9 cellular contexts compared by ENCODE assay signal in the genomic region with DNA sequence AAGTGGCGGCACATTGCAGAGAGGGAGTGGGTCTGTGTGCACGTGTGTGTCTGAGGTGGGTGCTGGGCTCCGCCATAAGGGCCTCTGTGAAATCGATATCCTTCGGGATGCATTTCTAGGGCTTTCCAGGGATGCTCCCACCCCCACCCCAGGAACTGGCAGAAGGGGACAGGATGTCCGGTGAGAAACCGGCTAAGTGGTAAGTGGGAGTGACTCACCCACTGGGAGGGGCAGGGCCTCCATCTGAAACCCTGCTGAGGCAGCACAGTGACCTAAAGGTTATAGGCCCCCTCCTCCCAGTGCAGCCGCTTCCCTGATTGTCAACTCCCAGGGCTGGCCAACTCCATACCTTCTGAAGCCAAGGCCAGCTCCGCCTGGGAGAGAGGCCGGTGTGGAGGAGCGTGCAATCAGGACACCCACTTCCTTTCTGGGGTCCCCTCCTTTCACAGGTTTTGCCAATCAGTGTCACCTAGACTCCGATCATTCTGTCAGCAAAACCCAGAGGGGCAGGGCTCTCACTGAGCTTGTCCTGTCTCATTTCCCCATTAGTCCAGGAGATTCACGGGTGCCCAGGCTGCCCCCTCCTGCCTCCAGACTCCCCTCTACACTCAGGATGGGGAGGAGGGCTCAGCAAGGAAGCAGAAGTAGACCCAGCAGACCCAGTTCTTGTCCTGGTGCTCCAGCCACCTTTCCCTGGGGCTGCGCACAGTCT. TPM values are rescaled to one million over a fixed set of nuclear protein-coding genes. Genes with fewer than 3 reads are reported as not detected.
DNase-seq lines count a peak whose midpoint lies in the region; ATAC-seq and TF ChIP-seq lines count a peak whose summit lies in the region.
"Had no signal": no experiment of that assay in that cellular context is flagged by ENCODE, and none has a peak within 500 bp of the region (broad histone marks: within the 10 kb centered on the region; RNA-seq: fewer than 3 reads in every experiment).

No MANE protein-coding gene starts in this region.

- H3K9me3 ChIP-seq in SJCRH30 (replicated peaks) (no peaks in the 10 kb centered on the region), smooth muscle cell (replicated peaks; ENCODE audit: low read depth) (no peaks in the 10 kb centered on the region)

- peak overlapping the region; percentile 88 for H3K9ac ChIP-seq in smooth muscle cell (ENCODE audit: low read depth)

- no peaks in the 10 kb centered on the region for H3F3A ChIP-seq in smooth muscle cell (ENCODE audit: low read depth)

- TF ChIP-seq CTCF in fibroblast of the aortic adventitia (IDR thresholded peaks at IDR 0.05; ENCODE audit: insufficient read depth, low read length) (no peak), smooth muscle cell (IDR thresholded peaks at IDR 0.05; ENCODE audit: borderline replicate concordance, insufficient read depth, poor library complexity, severe bottlenecking) (no peak)

- peak; percentile 53 for DNase-seq in DMS79 treated with DMSO at 0.1 percent for 48 hours (lab: John Stamatoyannopoulos, UW)
- DNase-seq in DMS79 (lab: John Stamatoyannopoulos, UW), result no peak
- DNase-seq in SJCRH30, result peak; percentile 50 to 51
- peak; percentile 45 for DNase-seq in fibroblast of the aortic adventitia (ENCODE audit: low read depth)
- DNase-seq in smooth muscle cell (lab: John Stamatoyannopoulos, UW; ENCODE audit: unreplicated experiment), result no peak
- no peak for DNase-seq in activated T-cell treated with anti-CD3 and anti-CD28 coated beads, Interleukin-2, amount 50 U/mL, for 48 hours
- DNase-seq in DMS 273 (lab: John Stamatoyannopoulos, UW; ENCODE audit: unreplicated experiment), result no peak

- H4K20me1 ChIP-seq in smooth muscle cell (ENCODE audit: low read depth), result peaks cover 5% of the 10 kb centered on the region

- no peak overlapping the region for H2AFZ ChIP-seq in smooth muscle cell (ENCODE audit: low read depth)

- H3K79me2 ChIP-seq in smooth muscle cell (ENCODE audit: low read depth), result no peaks in the 10 kb centered on the region

- H3K4me1 ChIP-seq in SJCRH30 (peaks cover 13% of the 10 kb centered on the region; the same call in 1 of the 2 replicates), smooth muscle cell (ENCODE audit: low read depth) (peaks cover 16% of the 10 kb centered on the region)

- 55% methylated on average over 14 of the region's 14 CpGs for WGBS in smooth muscle cell (ENCODE audit: low lambda C conversion rate)

- peak overlapping the region; percentile 11; the same call in 1 of the 2 replicates for H3K27ac ChIP-seq in SJCRH30
- peak overlapping the region; percentile 90 for H3K27ac ChIP-seq in smooth muscle cell (ENCODE audit: low read depth)
- H3K27ac ChIP-seq: 22Rv1 had no signal

- H3K27me3 ChIP-seq in SJCRH30 (no peaks in the 10 kb centered on the region), smooth muscle cell (ENCODE audit: low read depth) (no peaks in the 10 kb centered on the region)

- H3K4me3 ChIP-seq in SJCRH30, result no peak overlapping the region
- H3K4me3 ChIP-seq in fibroblast of the aortic adventitia (ENCODE audit: low read depth, low read length), result no peak overlapping the region
- H3K4me3 ChIP-seq in smooth muscle cell, result no peak overlapping the region

- H3K36me3 ChIP-seq in SJCRH30 (no peaks in the 10 kb centered on the region), smooth muscle cell (ENCODE audit: low read depth) (no peaks in the 10 kb centered on the region)

- no peak for ATAC-seq in HG02678 (IDR thresholded peaks at IDR 0.05; ENCODE audit: unreplicated experiment)

- peak overlapping the region; percentile 50 for H3K4me2 ChIP-seq in smooth muscle cell

RNA-seq across cellular contexts. Expression of a gene that starts 44.5 kb away (rescaled TPM):
- total RNA-seq in SJCRH30 (2014; rRNA removed; shearing (Covaris generic)), result 61.1 and 61.7 TPM in 2 replicates
- 3.4 and 7.8 TPM in 2 replicates for total RNA-seq in fibroblast of the aortic adventitia (ENCODE audit: low replicate concordance)
- total RNA-seq in smooth muscle cell, result 9.1 and 10.1 TPM in 2 replicates
- 4.9 and 7.1 TPM in 2 replicates for polyA plus RNA-seq in smooth muscle cell

Comparison
In these comparisons a context has a peak if more than half of its experiments do, and no peak if none do; other contexts are left out.
1. DNase-seq: peak in DMS79 treated with DMSO at 0.1 percent for 48 hours (single experiment), SJCRH30 (2 of 2) and fibroblast of the aortic adventitia (single experiment); none in DMS79 (single experiment), smooth muscle cell (single experiment), activated T-cell treated with anti-CD3 and anti-CD28 coated beads, Interleukin-2, amount 50 U/mL, for 48 hours (0 of 2) and DMS 273 (single experiment).